Comparison of ENCODE assay signal across 19 cellular contexts in genomic region chr2:46775722-46776121, GRCh38.
"Had no signal": no experiment of that assay in that cellular context is flagged by ENCODE, and none has a peak within 500 bp of the region (broad histone marks: within the 10 kb centered on the region; RNA-seq: fewer than 3 reads in every experiment).

No MANE protein-coding gene starts in this region.

- H3K27me3 Mint-ChIP-seq: stimulated activated naive B cell treated with anti-CD40 and anti-IgM and Interleukin-4, amounts not matched to agents 10 μg/mL and 1 μg/mL and 100 μg/mL, for 72 hours had no signal

- H3K9me3 Mint-ChIP-seq: activated CD8-positive, alpha-beta T cell treated with anti-CD3 and anti-CD28 coated beads for 36 hours; activated naive CD8-positive, alpha-beta T cell treated with anti-CD3 and anti-CD28 coated beads, Interleukin-2, amount 10 ng/mL, durations not matched to agents 7 days and 5 days; activated T-cell treated with anti-CD3 and anti-CD28 coated beads, Interleukin-2, amount 50 U/mL, for 72 hours; endodermal cell; natural killer cell treated with Interleukin-12 subunit alpha and Interleukin-12 subunit beta and Interleukin-15 and Interleukin-18, amount 100 ng/mL, for 72 hours; stimulated activated naive B cell treated with anti-CD40 and anti-IgM and Interleukin-4, amounts not matched to agents 10 μg/mL and 1 μg/mL and 100 μg/mL, for 72 hours had no signal

- H3K4me3 Mint-ChIP-seq: activated CD8-positive, alpha-beta T cell treated with anti-CD3 and anti-CD28 coated beads for 36 hours; activated naive CD8-positive, alpha-beta T cell treated with anti-CD3 and anti-CD28 coated beads, Interleukin-2, amount 10 ng/mL, durations not matched to agents 7 days and 5 days; activated T-cell treated with anti-CD3 and anti-CD28 coated beads, Interleukin-2, amount 50 U/mL, for 72 hours; endodermal cell; natural killer cell treated with Interleukin-12 subunit alpha and Interleukin-12 subunit beta and Interleukin-15 and Interleukin-18, amount 100 ng/mL, for 72 hours; stimulated activated naive B cell treated with anti-CD40 and anti-IgM and Interleukin-4, amounts not matched to agents 10 μg/mL and 1 μg/mL and 100 μg/mL, for 72 hours had no signal

- DNase-seq: activated CD4-positive, alpha-beta T cell treated with anti-CD3 and anti-CD28 coated beads for 1 hour; activated CD8-positive, alpha-beta memory T cell treated with anti-CD3 and anti-CD28 coated beads, Interleukin-2, amount 50 U/mL, for 4 hours; activated CD8-positive, alpha-beta T cell treated with anti-CD3 and anti-CD28 coated beads for 36 hours; activated gamma-delta T cell treated with Interleukin-2 at 50 U/mL for 16 hours; activated naive CD8-positive, alpha-beta T cell treated with anti-CD3 and anti-CD28 coated beads, Interleukin-2, amount 10 ng/mL, durations not matched to agents 7 days and 5 days; activated T-cell treated with anti-CD3 and anti-CD28 coated beads, Interleukin-2, amount 50 U/mL, for 72 hours; aorta; endodermal cell; foreskin melanocyte; heart left ventricle; mammary epithelial cell; nucleus accumbens; psoas muscle; stimulated activated CD4-positive, alpha-beta T cell treated with anti-CD3 and anti-CD28 coated beads, Interleukin-2, amount 100 ng/mL, for 24 hours; stimulated activated naive B cell treated with anti-CD40 and anti-IgM and Interleukin-4, amounts not matched to agents 10 μg/mL and 1 μg/mL and 100 μg/mL, for 72 hours had no signal

- H3K9me3 ChIP-seq: heart left ventricle, psoas muscle, tibial nerve had no signal

- H3K36me3 ChIP-seq: heart left ventricle, tibial nerve had no signal

- FAIRE-seq: bronchial epithelial cell had no signal

- H3K27me3 ChIP-seq: heart left ventricle, tibial nerve had no signal

- H3K27ac ChIP-seq: heart left ventricle, psoas muscle, tibial nerve had no signal

- ATAC-seq: activated CD8-positive, alpha-beta T cell treated with anti-CD3 and anti-CD28 coated beads for 36 hours; activated T-cell treated with anti-CD3 and anti-CD28 coated beads, Interleukin-2, amount 50 U/mL, for 72 hours; heart left ventricle; natural killer cell treated with Interleukin-12 subunit alpha and Interleukin-12 subunit beta and Interleukin-15 and Interleukin-18, amount 100 ng/mL, for 72 hours; psoas muscle; sciatic nerve; stimulated activated naive B cell treated with anti-CD40 and anti-IgM and Interleukin-4, amounts not matched to agents 10 μg/mL and 1 μg/mL and 100 μg/mL, for 72 hours had no signal

- H3K4me3 ChIP-seq: heart left ventricle, psoas muscle, tibial nerve had no signal

- H3K36me3 Mint-ChIP-seq: activated naive CD8-positive, alpha-beta T cell treated with anti-CD3 and anti-CD28 coated beads, Interleukin-2, amount 10 ng/mL, durations not matched to agents 7 days and 5 days; natural killer cell treated with Interleukin-12 subunit alpha and Interleukin-12 subunit beta and Interleukin-15 and Interleukin-18, amount 100 ng/mL, for 72 hours; stimulated activated naive B cell treated with anti-CD40 and anti-IgM and Interleukin-4, amounts not matched to agents 10 μg/mL and 1 μg/mL and 100 μg/mL, for 72 hours had no signal

- H3K27ac Mint-ChIP-seq: activated CD8-positive, alpha-beta T cell treated with anti-CD3 and anti-CD28 coated beads for 36 hours; activated naive CD8-positive, alpha-beta T cell treated with anti-CD3 and anti-CD28 coated beads, Interleukin-2, amount 10 ng/mL, durations not matched to agents 7 days and 5 days; activated T-cell treated with anti-CD3 and anti-CD28 coated beads, Interleukin-2, amount 50 U/mL, for 72 hours; endodermal cell; natural killer cell treated with Interleukin-12 subunit alpha and Interleukin-12 subunit beta and Interleukin-15 and Interleukin-18, amount 100 ng/mL, for 72 hours; stimulated activated naive B cell treated with anti-CD40 and anti-IgM and Interleukin-4, amounts not matched to agents 10 μg/mL and 1 μg/mL and 100 μg/mL, for 72 hours had no signal
